Comparison of ENCODE assay signal across 32 cellular contexts in genomic region chr3:43760951-43761350, GRCh38.
"Had no signal": no experiment of that assay in that cellular context is flagged by ENCODE, and none has a peak within 500 bp of the region (broad histone marks: within the 10 kb centered on the region; RNA-seq: fewer than 3 reads in every experiment).

No MANE protein-coding gene starts in this region.

- H3K9me3 Mint-ChIP-seq: activated B cell treated with CpG ODN at 0.5 μM for 24 hours; activated CD8-positive, alpha-beta T cell treated with anti-CD3 and anti-CD28 coated beads for 36 hours; activated naive CD4-positive, alpha-beta T cell treated with anti-CD3 and anti-CD28 coated beads, Interleukin-2, amount 10 ng/mL, durations not matched to agents 7 days and 5 days; activated naive CD4-positive, alpha-beta T cell treated with anti-CD3 and anti-CD28 coated beads, Interleukin-2, amount 50 U/mL, for 72 hours; activated naive CD8-positive, alpha-beta T cell treated with anti-CD3 and anti-CD28 coated beads, Interleukin-2, amount 10 ng/mL, durations not matched to agents 7 days and 5 days; activated T-cell treated with anti-CD3 and anti-CD28 coated beads, Interleukin-2, amount 50 U/mL, for 4 hours; activated T-helper 1 cell treated with anti-CD3 and anti-CD28 coated beads, Interleukin-12 subunit alpha, Interleukin-12 subunit beta, Interleukin-2, Interleukin-4 antibody, amounts not matched to agents 30 ng/mL and 10 ng/mL and 1 ng/mL, durations not matched to agents 14 hours and 24 hours and 36 hours; brain; T-cell; T-helper 1 cell treated with Interleukin-12 subunit alpha and Interleukin-12 subunit beta and Interleukin-4 antibody, amounts not matched to agents 30 μg/mL and 1 μg/mL, for 36 hours; T-helper 2 cell treated with Interferon-gamma antibody and Interleukin-4, amounts not matched to agents 5 μg/mL and 100 μg/mL, for 36 hours had no signal

- H3K9me3 ChIP-seq: ascending aorta, breast epithelium, esophagus squamous epithelium, gastroesophageal sphincter, heart right ventricle had no signal

- H3K27ac Mint-ChIP-seq: activated B cell treated with CpG ODN at 0.5 μM for 24 hours; activated CD8-positive, alpha-beta T cell treated with anti-CD3 and anti-CD28 coated beads for 36 hours; activated naive CD4-positive, alpha-beta T cell treated with anti-CD3 and anti-CD28 coated beads, Interleukin-2, amount 10 ng/mL, durations not matched to agents 7 days and 5 days; activated naive CD4-positive, alpha-beta T cell treated with anti-CD3 and anti-CD28 coated beads, Interleukin-2, amount 50 U/mL, for 72 hours; activated naive CD8-positive, alpha-beta T cell treated with anti-CD3 and anti-CD28 coated beads, Interleukin-2, amount 10 ng/mL, durations not matched to agents 7 days and 5 days; activated T-helper 1 cell treated with anti-CD3 and anti-CD28 coated beads, Interleukin-12 subunit alpha, Interleukin-12 subunit beta, Interleukin-2, Interleukin-4 antibody, amounts not matched to agents 30 ng/mL and 10 ng/mL and 1 ng/mL, durations not matched to agents 14 hours and 24 hours and 36 hours; brain; T-cell; T-helper 1 cell treated with Interleukin-12 subunit alpha and Interleukin-12 subunit beta and Interleukin-4 antibody, amounts not matched to agents 30 μg/mL and 1 μg/mL, for 36 hours; T-helper 2 cell treated with Interferon-gamma antibody and Interleukin-4, amounts not matched to agents 5 μg/mL and 100 μg/mL, for 36 hours had no signal

- H3K4me1 ChIP-seq: breast epithelium had no signal

- DNase-seq: activated B cell treated with CpG ODN at 0.5 μM for 24 hours; activated CD4-positive, alpha-beta T cell treated with anti-CD3 and anti-CD28 coated beads for 48 hours; activated CD4-positive, alpha-beta T cell treated with anti-CD3 and anti-CD28 coated beads, Interleukin-2, amount 50 U/mL, for 1 hour; activated CD4-positive, alpha-beta T cell treated with anti-CD3 and anti-CD28 coated beads, Interleukin-2, amount 50 U/mL, for 48 hours; activated CD8-positive, alpha-beta memory T cell treated with anti-CD3 and anti-CD28 coated beads for 24 hours; activated CD8-positive, alpha-beta T cell treated with anti-CD3 and anti-CD28 coated beads for 36 hours; activated gamma-delta T cell; activated naive CD4-positive, alpha-beta T cell; activated naive CD4-positive, alpha-beta T cell treated with anti-CD3 and anti-CD28 coated beads, Interleukin-2, amount 10 ng/mL, durations not matched to agents 7 days and 5 days; activated naive CD8-positive, alpha-beta T cell treated with anti-CD3 and anti-CD28 coated beads, Interleukin-2, amount 10 ng/mL, durations not matched to agents 7 days and 5 days; activated T-cell treated with anti-CD3 and anti-CD28 coated beads, Interleukin-2, amount 50 U/mL, for 4 hours; central memory CD4-positive, alpha-beta T cell; cerebellar nuclear complex; cortex of kidney; effector CD8-positive, alpha-beta T cell; esophagus squamous epithelium; foreskin melanocyte; heart right ventricle; T-cell; T1000; WERI-Rb-1 had no signal

- H3K4me3 ChIP-seq: ascending aorta, breast epithelium, cardiac muscle cell, esophagus squamous epithelium, gastroesophageal sphincter, heart right ventricle had no signal

- H3K27ac ChIP-seq: ascending aorta, breast epithelium, cardiac muscle cell, epithelial cell of prostate, esophagus squamous epithelium, gastroesophageal sphincter, heart right ventricle, WERI-Rb-1 had no signal

- H3K27me3 Mint-ChIP-seq: activated CD8-positive, alpha-beta T cell treated with anti-CD3 and anti-CD28 coated beads for 36 hours; activated naive CD8-positive, alpha-beta T cell treated with anti-CD3 and anti-CD28 coated beads, Interleukin-2, amount 10 ng/mL, durations not matched to agents 7 days and 5 days had no signal

- H3K4me3 Mint-ChIP-seq: activated B cell treated with CpG ODN at 0.5 μM for 24 hours; activated CD8-positive, alpha-beta T cell treated with anti-CD3 and anti-CD28 coated beads for 36 hours; activated naive CD4-positive, alpha-beta T cell treated with anti-CD3 and anti-CD28 coated beads, Interleukin-2, amount 10 ng/mL, durations not matched to agents 7 days and 5 days; activated naive CD8-positive, alpha-beta T cell treated with anti-CD3 and anti-CD28 coated beads, Interleukin-2, amount 10 ng/mL, durations not matched to agents 7 days and 5 days; activated T-cell treated with anti-CD3 and anti-CD28 coated beads, Interleukin-2, amount 50 U/mL, for 4 hours; activated T-helper 1 cell treated with anti-CD3 and anti-CD28 coated beads, Interleukin-12 subunit alpha, Interleukin-12 subunit beta, Interleukin-2, Interleukin-4 antibody, amounts not matched to agents 30 ng/mL and 10 ng/mL and 1 ng/mL, durations not matched to agents 14 hours and 24 hours and 36 hours; brain; T-cell; T-helper 1 cell treated with Interleukin-12 subunit alpha and Interleukin-12 subunit beta and Interleukin-4 antibody, amounts not matched to agents 30 μg/mL and 1 μg/mL, for 36 hours; T-helper 2 cell treated with Interferon-gamma antibody and Interleukin-4, amounts not matched to agents 5 μg/mL and 100 μg/mL, for 36 hours had no signal

- H3K27me3 ChIP-seq: ascending aorta, breast epithelium, cardiac muscle cell, gastroesophageal sphincter, heart right ventricle had no signal

- H3K36me3 Mint-ChIP-seq: activated naive CD4-positive, alpha-beta T cell treated with anti-CD3 and anti-CD28 coated beads, Interleukin-2, amount 10 ng/mL, durations not matched to agents 7 days and 5 days; activated naive CD4-positive, alpha-beta T cell treated with anti-CD3 and anti-CD28 coated beads, Interleukin-2, amount 50 U/mL, for 72 hours; brain; T-cell had no signal

- ATAC-seq: activated CD4-positive, CD25-positive, alpha-beta regulatory T cell treated with anti-CD3 and anti-CD28 coated beads, Interleukin-2, amount 50 U/mL, for 24 hours; activated T-cell treated with anti-CD3 and anti-CD28 coated beads, Interleukin-2, amount 50 U/mL, for 4 hours; gastroesophageal sphincter; heart right ventricle; T-cell had no signal

- H3K4me1 Mint-ChIP-seq: activated B cell treated with CpG ODN at 0.5 μM for 24 hours had no signal

- H3K36me3 ChIP-seq: ascending aorta, breast epithelium, cardiac muscle cell, esophagus squamous epithelium, gastroesophageal sphincter, heart right ventricle, WERI-Rb-1 had no signal
